ENCODE assay signal across 10 cellular contexts in the genomic region with DNA sequence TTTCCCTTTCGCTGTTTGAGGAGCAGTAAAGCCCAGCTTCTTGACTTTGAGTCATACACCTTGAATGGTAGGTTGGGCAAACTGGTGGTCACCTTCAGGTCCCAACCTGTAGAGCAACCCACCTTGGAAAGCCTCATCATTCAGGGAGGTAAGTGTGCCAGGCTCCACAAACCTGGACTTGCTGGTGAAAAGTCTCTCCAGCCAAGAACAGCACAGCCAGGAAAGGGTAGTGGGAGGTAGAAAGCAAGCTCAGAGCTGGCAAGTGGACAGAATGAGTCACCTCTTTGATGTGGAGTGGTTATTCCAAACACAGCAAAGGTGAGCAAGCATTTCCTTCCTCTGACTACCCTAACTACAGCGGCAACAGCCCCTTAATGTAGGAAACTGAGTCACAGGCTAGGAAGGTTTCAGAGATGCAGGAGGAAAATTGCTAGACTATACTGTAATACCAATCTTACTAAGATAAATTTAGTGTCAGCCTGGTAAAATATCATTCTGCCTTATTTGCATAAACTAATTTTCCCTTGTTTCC.
DNase-seq lines count a peak whose midpoint lies in the region; ATAC-seq and TF ChIP-seq lines count a peak whose summit lies in the region.
"Had no signal": no experiment of that assay in that cellular context is flagged by ENCODE, and none has a peak within 500 bp of the region (broad histone marks: within the 10 kb centered on the region; RNA-seq: fewer than 3 reads in every experiment).

No MANE protein-coding gene starts in this region.

- TF ChIP-seq CTCF in fibroblast of mammary gland (conservative IDR thresholded peaks at IDR 0.05; ENCODE audit: control insufficient read depth, insufficient read depth, low read depth, low read length) (no peak), lower leg skin (IDR thresholded peaks at IDR 0.05) (no peak)

- ATAC-seq in GM18511 (IDR thresholded peaks at IDR 0.05; ENCODE audit: unreplicated experiment), result no peak
- no peak for ATAC-seq in GM18870 (IDR thresholded peaks at IDR 0.05; ENCODE audit: unreplicated experiment)

- TF ChIP-seq POLR2A in lower leg skin (IDR thresholded peaks at IDR 0.05), result no peak

- intact Hi-C loops in lower leg skin (cut with DNase I; ENCODE audit: low total_unique reads), result no loop called here

- WGBS in lower leg skin, 2 donors, result 32 to 47% methylated on average over 2 of the region's 2 CpGs

- H3K4me3 ChIP-seq in fibroblast of mammary gland (ENCODE audit: control insufficient read depth, low read depth, low read length) (no peak overlapping the region), lower leg skin (ENCODE audit: low read depth, poor library complexity, severe bottlenecking) (no peak overlapping the region)

- DNase-seq in HK-2 (ENCODE audit: unreplicated experiment) (peak; percentile 49), fibroblast of mammary gland (ENCODE audit: low read depth) (peak; percentile 91), SK-N-DZ (ENCODE audit: low spot score) (no peak), lower leg skin (ENCODE audit: low spot score in 2 of 2) (no peak)
- peak; percentile 41 to 56 for DNase-seq in activated CD4-positive, alpha-beta T cell treated with anti-CD3 and anti-CD28 coated beads, Interleukin-2, amount 50 U/mL, for 48 hours
- DNase-seq in stimulated activated CD4-positive, alpha-beta T cell treated with anti-CD3 and anti-CD28 coated beads, Interleukin-2, amount 100 ng/mL, for 4 hours (ENCODE audit: low read depth), result peak; percentile 59
- DNase-seq: activated B cell treated with CpG ODN at 0.5 μM for 24 hours, H7 had no signal

Comparison
In these comparisons a context has a peak if more than half of its experiments do, and no peak if none do; other contexts are left out.
1. DNase-seq: peak in HK-2 (single experiment), activated CD4-positive, alpha-beta T cell treated with anti-CD3 and anti-CD28 coated beads, Interleukin-2, amount 50 U/mL, for 48 hours (2 of 2), fibroblast of mammary gland (single experiment) and stimulated activated CD4-positive, alpha-beta T cell treated with anti-CD3 and anti-CD28 coated beads, Interleukin-2, amount 100 ng/mL, for 4 hours (single experiment); none in SK-N-DZ (single experiment) and lower leg skin (0 of 2).